In the genomic region with DNA sequence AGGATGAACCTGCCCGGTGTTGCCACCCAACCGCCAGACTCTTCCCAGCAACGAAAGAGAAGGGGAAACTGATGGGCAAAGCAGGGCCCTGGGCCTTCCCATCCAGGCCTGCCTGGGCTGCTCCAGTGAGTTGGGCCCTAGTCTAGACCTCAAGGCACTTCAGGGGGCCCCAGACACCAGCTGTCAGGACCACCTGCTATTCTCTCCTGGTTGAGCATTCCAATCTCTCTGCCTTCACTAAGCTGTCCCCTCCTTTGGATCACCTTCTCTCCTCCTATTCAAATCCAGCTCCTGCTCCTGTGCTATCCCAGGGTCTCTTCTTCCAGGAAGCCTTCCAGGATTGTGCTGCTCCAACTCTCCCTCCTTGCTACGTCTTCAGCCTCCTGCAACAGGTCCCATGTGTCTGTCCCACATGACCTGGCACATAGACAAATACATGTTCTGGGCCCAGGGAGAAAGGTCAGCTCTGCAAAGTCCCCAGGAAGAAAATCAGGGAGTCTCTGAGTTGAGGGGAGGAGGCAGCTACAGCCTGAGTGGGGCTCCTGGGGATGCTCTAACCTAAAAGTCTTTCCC, we compare ENCODE assay signal across 2 cellular contexts.
TF ChIP-seq lines count a peak whose summit lies in the region.

No MANE protein-coding gene starts in this region.

TF ChIP-seq in HEK293, 187 proteins besides CTCF, POLR2A, EP300 and RAD21:
- no peak for TF ChIP-seq ZNF37A (tag by site-specific recombination; IDR thresholded peaks at IDR 0.05)
- no peak for TF ChIP-seq ZNF600 (tag by site-specific recombination; IDR thresholded peaks at IDR 0.05)
- no peak for TF ChIP-seq ZNF529 (tag by site-specific recombination; IDR thresholded peaks at IDR 0.05; ENCODE audit: insufficient replicate concordance)
- TF ChIP-seq SCRT2 (tag by site-specific recombination; IDR thresholded peaks at IDR 0.05) = peak; percentile 78

TF ChIP-seq in K562, 482 proteins besides CTCF, POLR2A, EP300 and RAD21 (continues in another document):
- no peak for TF ChIP-seq DMBX1 (CRISPR knock-in tag; IDR thresholded peaks at IDR 0.05; ENCODE audit: borderline replicate concordance)
- TF ChIP-seq CBFA2T3 (IDR thresholded peaks at IDR 0.05) = no peak
- no peak for TF ChIP-seq CHD4 (IDR thresholded peaks at IDR 0.05; ENCODE audit: insufficient read depth, insufficient replicate concordance, low read depth, low read length, poor library complexity, severe bottlenecking)
- TF ChIP-seq PHB (CRISPR knock-in tag; IDR thresholded peaks at IDR 0.05) = no peak
- peak; percentile 84 for TF ChIP-seq RBM25 (IDR thresholded peaks at IDR 0.05; ENCODE audit: low read depth, low read length, severe bottlenecking)
- no peak for TF ChIP-seq ZNF79 (CRISPR knock-in tag; IDR thresholded peaks at IDR 0.05; ENCODE audit: low read depth)
- no peak for TF ChIP-seq COPS2 (conservative IDR thresholded peaks at IDR 0.05)
- no peak for TF ChIP-seq GTF2E2 (tag; IDR thresholded peaks at IDR 0.05)
- TF ChIP-seq ELF2 (CRISPR knock-in tag; IDR thresholded peaks at IDR 0.05) = no peak
- TF ChIP-seq, protein P1, sequence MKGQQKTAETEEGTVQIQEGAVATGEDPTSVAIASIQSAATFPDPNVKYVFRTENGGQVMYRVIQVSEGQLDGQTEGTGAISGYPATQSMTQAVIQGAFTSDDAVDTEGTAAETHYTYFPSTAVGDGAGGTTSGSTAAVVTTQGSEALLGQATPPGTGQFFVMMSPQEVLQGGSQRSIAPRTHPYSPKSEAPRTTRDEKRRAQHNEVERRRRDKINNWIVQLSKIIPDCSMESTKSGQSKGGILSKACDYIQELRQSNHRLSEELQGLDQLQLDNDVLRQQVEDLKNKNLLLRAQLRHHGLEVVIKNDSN (CRISPR knock-in tag; IDR thresholded peaks at IDR 0.05) = no peak
- TF ChIP-seq PCBP2 (IDR thresholded peaks at IDR 0.05; ENCODE audit: low read depth, low read length, poor library complexity, severe bottlenecking) = no peak
- TF ChIP-seq KLF6 (CRISPR knock-in tag; IDR thresholded peaks at IDR 0.05; ENCODE audit: borderline replicate concordance) = no peak
- TF ChIP-seq, protein P2, sequence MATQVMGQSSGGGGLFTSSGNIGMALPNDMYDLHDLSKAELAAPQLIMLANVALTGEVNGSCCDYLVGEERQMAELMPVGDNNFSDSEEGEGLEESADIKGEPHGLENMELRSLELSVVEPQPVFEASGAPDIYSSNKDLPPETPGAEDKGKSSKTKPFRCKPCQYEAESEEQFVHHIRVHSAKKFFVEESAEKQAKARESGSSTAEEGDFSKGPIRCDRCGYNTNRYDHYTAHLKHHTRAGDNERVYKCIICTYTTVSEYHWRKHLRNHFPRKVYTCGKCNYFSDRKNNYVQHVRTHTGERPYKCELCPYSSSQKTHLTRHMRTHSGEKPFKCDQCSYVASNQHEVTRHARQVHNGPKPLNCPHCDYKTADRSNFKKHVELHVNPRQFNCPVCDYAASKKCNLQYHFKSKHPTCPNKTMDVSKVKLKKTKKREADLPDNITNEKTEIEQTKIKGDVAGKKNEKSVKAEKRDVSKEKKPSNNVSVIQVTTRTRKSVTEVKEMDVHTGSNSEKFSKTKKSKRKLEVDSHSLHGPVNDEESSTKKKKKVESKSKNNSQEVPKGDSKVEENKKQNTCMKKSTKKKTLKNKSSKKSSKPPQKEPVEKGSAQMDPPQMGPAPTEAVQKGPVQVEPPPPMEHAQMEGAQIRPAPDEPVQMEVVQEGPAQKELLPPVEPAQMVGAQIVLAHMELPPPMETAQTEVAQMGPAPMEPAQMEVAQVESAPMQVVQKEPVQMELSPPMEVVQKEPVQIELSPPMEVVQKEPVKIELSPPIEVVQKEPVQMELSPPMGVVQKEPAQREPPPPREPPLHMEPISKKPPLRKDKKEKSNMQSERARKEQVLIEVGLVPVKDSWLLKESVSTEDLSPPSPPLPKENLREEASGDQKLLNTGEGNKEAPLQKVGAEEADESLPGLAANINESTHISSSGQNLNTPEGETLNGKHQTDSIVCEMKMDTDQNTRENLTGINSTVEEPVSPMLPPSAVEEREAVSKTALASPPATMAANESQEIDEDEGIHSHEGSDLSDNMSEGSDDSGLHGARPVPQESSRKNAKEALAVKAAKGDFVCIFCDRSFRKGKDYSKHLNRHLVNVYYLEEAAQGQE (CRISPR knock-in tag; IDR thresholded peaks at IDR 0.05; ENCODE audit: low read depth) = no peak
- TF ChIP-seq ZNF695 (CRISPR knock-in tag; IDR thresholded peaks at IDR 0.05) = no peak
- TF ChIP-seq SETDB1 (IDR thresholded peaks at IDR 0.05; ENCODE audit: low read length) = no peak
- TF ChIP-seq HDAC2 (IDR thresholded peaks at IDR 0.05) = peak; percentile 56; the same call in 1 of the 2 replicates
- TF ChIP-seq HDAC1 (IDR thresholded peaks at IDR 0.05) = peak in 1 of 2 experiments; percentile 55; a peak in 1 of 4 replicates
- peak; percentile 96 for TF ChIP-seq ZNF436 (CRISPR knock-in tag; IDR thresholded peaks at IDR 0.05)
- TF ChIP-seq, protein P3, sequence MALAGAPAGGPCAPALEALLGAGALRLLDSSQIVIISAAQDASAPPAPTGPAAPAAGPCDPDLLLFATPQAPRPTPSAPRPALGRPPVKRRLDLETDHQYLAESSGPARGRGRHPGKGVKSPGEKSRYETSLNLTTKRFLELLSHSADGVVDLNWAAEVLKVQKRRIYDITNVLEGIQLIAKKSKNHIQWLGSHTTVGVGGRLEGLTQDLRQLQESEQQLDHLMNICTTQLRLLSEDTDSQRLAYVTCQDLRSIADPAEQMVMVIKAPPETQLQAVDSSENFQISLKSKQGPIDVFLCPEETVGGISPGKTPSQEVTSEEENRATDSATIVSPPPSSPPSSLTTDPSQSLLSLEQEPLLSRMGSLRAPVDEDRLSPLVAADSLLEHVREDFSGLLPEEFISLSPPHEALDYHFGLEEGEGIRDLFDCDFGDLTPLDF (CRISPR knock-in tag; IDR thresholded peaks at IDR 0.05) = no peak
- TF ChIP-seq, protein P4, sequence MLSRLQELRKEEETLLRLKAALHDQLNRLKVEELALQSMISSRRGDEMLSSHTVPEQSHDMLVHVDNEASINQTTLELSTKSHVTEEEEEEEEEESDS (CRISPR knock-in tag; IDR thresholded peaks at IDR 0.05) = no peak
- TF ChIP-seq C11orf30 (IDR thresholded peaks at IDR 0.05; ENCODE audit: low read depth) = no peak
- no peak for TF ChIP-seq MCM3 (IDR thresholded peaks at IDR 0.05)
- no peak for TF ChIP-seq FIP1L1 (IDR thresholded peaks at IDR 0.05; ENCODE audit: low read depth, low read length, poor library complexity, severe bottlenecking)
- no peak for TF ChIP-seq ZNF224 (CRISPR knock-in tag; IDR thresholded peaks at IDR 0.05)
- no peak for TF ChIP-seq ZNF316 (IDR thresholded peaks at IDR 0.05)
- peak; percentile 89 for TF ChIP-seq SMARCA5 (IDR thresholded peaks at IDR 0.05)
- peak; percentile 10; the same call in 1 of the 2 replicates for TF ChIP-seq NFIC (IDR thresholded peaks at IDR 0.05)
- TF ChIP-seq ZNF23 (CRISPR knock-in tag; IDR thresholded peaks at IDR 0.05) = no peak
- TF ChIP-seq, protein P5, sequence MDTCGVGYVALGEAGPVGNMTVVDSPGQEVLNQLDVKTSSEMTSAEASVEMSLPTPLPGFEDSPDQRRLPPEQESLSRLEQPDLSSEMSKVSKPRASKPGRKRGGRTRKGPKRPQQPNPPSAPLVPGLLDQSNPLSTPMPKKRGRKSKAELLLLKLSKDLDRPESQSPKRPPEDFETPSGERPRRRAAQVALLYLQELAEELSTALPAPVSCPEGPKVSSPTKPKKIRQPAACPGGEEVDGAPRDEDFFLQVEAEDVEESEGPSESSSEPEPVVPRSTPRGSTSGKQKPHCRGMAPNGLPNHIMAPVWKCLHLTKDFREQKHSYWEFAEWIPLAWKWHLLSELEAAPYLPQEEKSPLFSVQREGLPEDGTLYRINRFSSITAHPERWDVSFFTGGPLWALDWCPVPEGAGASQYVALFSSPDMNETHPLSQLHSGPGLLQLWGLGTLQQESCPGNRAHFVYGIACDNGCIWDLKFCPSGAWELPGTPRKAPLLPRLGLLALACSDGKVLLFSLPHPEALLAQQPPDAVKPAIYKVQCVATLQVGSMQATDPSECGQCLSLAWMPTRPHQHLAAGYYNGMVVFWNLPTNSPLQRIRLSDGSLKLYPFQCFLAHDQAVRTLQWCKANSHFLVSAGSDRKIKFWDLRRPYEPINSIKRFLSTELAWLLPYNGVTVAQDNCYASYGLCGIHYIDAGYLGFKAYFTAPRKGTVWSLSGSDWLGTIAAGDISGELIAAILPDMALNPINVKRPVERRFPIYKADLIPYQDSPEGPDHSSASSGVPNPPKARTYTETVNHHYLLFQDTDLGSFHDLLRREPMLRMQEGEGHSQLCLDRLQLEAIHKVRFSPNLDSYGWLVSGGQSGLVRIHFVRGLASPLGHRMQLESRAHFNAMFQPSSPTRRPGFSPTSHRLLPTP (IDR thresholded peaks at IDR 0.05; ENCODE audit: borderline replicate concordance, extremely low read depth, insufficient read length) = peak; percentile 72
- no peak for TF ChIP-seq ZNF197 (CRISPR knock-in tag; IDR thresholded peaks at IDR 0.05; ENCODE audit: low read depth)
- no peak for TF ChIP-seq MAZ (CRISPR knock-in tag; conservative IDR thresholded peaks at IDR 0.05 in 1 of 2, IDR thresholded peaks at IDR 0.05 in 1 of 2)
- TF ChIP-seq LCOR (CRISPR knock-in tag; IDR thresholded peaks at IDR 0.05) = 0 out of 2 replicates have a peak, but pooled peaks have one; percentile 31
- TF ChIP-seq SP1 (CRISPR knock-in tag; IDR thresholded peaks at IDR 0.05) = no peak
- peak; percentile 100 for TF ChIP-seq ZFP36 (IDR thresholded peaks at IDR 0.05; ENCODE audit: low read depth, low read length, partially characterized antibody)
- TF ChIP-seq, protein P6, sequence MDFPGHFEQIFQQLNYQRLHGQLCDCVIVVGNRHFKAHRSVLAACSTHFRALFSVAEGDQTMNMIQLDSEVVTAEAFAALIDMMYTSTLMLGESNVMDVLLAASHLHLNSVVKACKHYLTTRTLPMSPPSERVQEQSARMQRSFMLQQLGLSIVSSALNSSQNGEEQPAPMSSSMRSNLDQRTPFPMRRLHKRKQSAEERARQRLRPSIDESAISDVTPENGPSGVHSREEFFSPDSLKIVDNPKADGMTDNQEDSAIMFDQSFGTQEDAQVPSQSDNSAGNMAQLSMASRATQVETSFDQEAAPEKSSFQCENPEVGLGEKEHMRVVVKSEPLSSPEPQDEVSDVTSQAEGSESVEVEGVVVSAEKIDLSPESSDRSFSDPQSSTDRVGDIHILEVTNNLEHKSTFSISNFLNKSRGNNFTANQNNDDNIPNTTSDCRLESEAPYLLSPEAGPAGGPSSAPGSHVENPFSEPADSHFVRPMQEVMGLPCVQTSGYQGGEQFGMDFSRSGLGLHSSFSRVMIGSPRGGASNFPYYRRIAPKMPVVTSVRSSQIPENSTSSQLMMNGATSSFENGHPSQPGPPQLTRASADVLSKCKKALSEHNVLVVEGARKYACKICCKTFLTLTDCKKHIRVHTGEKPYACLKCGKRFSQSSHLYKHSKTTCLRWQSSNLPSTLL (IDR thresholded peaks at IDR 0.05) = no peak
- TF ChIP-seq BCOR (IDR thresholded peaks at IDR 0.05) = peak; percentile 97
- no peak for TF ChIP-seq IRF2 (CRISPR knock-in tag; IDR thresholded peaks at IDR 0.05)
- TF ChIP-seq, protein P7, sequence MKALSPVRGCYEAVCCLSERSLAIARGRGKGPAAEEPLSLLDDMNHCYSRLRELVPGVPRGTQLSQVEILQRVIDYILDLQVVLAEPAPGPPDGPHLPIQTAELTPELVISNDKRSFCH (CRISPR knock-in tag; IDR thresholded peaks at IDR 0.05) = no peak
- TF ChIP-seq, protein P7 (tag; IDR thresholded peaks at IDR 0.05) = no peak
- TF ChIP-seq POU5F1 (IDR thresholded peaks at IDR 0.05; ENCODE audit: borderline replicate concordance, low read depth, low read length, partially characterized antibody) = no peak
- no peak for TF ChIP-seq SNIP1 (IDR thresholded peaks at IDR 0.05; ENCODE audit: low read depth)
- no peak for TF ChIP-seq TAF1 (IDR thresholded peaks at IDR 0.05; ENCODE audit: control insufficient read depth, extremely low read depth, insufficient read depth, low read length, severe bottlenecking)
- TF ChIP-seq CHCHD3 (CRISPR knock-in tag; IDR thresholded peaks at IDR 0.05) = no peak
- TF ChIP-seq, protein P8, sequence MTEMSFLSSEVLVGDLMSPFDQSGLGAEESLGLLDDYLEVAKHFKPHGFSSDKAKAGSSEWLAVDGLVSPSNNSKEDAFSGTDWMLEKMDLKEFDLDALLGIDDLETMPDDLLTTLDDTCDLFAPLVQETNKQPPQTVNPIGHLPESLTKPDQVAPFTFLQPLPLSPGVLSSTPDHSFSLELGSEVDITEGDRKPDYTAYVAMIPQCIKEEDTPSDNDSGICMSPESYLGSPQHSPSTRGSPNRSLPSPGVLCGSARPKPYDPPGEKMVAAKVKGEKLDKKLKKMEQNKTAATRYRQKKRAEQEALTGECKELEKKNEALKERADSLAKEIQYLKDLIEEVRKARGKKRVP (CRISPR knock-in tag; IDR thresholded peaks at IDR 0.05) = no peak
- TF ChIP-seq, protein P9, sequence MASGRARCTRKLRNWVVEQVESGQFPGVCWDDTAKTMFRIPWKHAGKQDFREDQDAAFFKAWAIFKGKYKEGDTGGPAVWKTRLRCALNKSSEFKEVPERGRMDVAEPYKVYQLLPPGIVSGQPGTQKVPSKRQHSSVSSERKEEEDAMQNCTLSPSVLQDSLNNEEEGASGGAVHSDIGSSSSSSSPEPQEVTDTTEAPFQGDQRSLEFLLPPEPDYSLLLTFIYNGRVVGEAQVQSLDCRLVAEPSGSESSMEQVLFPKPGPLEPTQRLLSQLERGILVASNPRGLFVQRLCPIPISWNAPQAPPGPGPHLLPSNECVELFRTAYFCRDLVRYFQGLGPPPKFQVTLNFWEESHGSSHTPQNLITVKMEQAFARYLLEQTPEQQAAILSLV (tag; IDR thresholded peaks at IDR 0.05) = no peak
- TF ChIP-seq ARNT (IDR thresholded peaks at IDR 0.05) = 0 out of 4 replicates have a peak, but pooled peaks of 1 of the 2 experiments have one; percentile 3
- TF ChIP-seq, protein P10, sequence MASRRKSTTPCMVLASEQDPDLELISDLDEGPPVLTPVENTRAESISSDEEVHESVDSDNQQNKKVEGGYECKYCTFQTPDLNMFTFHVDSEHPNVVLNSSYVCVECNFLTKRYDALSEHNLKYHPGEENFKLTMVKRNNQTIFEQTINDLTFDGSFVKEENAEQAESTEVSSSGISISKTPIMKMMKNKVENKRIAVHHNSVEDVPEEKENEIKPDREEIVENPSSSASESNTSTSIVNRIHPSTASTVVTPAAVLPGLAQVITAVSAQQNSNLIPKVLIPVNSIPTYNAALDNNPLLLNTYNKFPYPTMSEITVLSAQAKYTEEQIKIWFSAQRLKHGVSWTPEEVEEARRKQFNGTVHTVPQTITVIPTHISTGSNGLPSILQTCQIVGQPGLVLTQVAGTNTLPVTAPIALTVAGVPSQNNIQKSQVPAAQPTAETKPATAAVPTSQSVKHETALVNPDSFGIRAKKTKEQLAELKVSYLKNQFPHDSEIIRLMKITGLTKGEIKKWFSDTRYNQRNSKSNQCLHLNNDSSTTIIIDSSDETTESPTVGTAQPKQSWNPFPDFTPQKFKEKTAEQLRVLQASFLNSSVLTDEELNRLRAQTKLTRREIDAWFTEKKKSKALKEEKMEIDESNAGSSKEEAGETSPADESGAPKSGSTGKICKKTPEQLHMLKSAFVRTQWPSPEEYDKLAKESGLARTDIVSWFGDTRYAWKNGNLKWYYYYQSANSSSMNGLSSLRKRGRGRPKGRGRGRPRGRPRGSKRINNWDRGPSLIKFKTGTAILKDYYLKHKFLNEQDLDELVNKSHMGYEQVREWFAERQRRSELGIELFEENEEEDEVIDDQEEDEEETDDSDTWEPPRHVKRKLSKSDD (conservative IDR thresholded peaks at IDR 0.05; ENCODE audit: low read length) = no peak
- TF ChIP-seq ZNF324 (CRISPR knock-in tag; IDR thresholded peaks at IDR 0.05) = no peak
- no peak for TF ChIP-seq ZNF764 (CRISPR knock-in tag; IDR thresholded peaks at IDR 0.05; ENCODE audit: low read depth)
- TF ChIP-seq KLF10 (CRISPR knock-in tag; IDR thresholded peaks at IDR 0.05) = no peak
- no peak for TF ChIP-seq MTA1 (IDR thresholded peaks at IDR 0.05; ENCODE audit: borderline replicate concordance)
- peak; percentile 64 to 75; a peak in 3 of 4 replicates for TF ChIP-seq KDM1A (IDR thresholded peaks at IDR 0.05)
- no peak for TF ChIP-seq STAT5B (CRISPR knock-in tag; IDR thresholded peaks at IDR 0.05)
